Comparison of ENCODE assay signal across 12 cellular contexts in the genomic region with DNA sequence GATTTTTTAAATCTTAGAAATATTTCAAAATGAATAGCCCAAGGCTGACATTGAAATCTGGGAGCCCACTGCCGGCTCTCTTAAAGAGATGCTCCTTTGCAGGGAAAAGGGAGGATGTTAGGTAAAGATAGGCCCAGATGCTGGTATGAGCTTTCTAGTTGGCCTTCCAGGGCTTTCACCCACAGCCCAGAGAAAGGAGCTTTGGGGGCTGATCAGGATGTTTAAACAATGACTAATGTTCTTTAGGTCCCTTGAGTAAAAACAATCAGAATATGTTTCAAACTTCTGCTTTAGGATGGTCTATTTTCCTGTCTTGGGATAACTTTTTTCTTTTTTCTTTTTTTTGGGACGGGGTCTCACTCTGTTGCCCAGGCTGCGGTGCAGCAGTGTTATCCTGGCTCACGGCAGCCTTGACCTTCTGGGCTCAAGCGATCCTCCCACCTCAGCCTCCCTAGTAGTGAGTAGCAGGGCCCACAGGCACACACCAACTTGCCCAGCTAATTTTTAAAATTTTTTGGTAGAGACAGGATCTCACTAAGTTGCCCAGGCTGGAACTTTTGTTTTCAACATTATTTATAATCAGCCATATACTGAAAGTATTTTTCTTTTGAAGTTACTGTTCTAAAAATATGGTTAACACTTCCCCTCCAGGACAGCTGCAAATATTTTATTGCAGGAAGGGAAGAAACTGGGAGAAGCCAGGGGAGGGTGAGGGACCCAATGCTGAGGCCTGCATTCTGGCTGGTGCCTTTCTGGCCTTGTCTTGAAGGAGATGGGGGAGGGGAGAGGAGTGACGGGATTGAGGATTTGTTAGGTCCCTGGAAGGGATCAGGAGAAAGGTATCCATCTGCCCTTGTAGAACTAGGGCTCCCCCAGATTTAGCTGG.
DNase-seq lines count a peak whose midpoint lies in the region; ATAC-seq and TF ChIP-seq lines count a peak whose summit lies in the region.
"Had no signal": no experiment of that assay in that cellular context is flagged by ENCODE, and none has a peak within 500 bp of the region (broad histone marks: within the 10 kb centered on the region; RNA-seq: fewer than 3 reads in every experiment).

No MANE protein-coding gene starts in this region.

- no peak overlapping the region for H2AFZ ChIP-seq in OCI-LY7 (ENCODE audit: low read length)

- no peaks in the 10 kb centered on the region for H3K9me3 ChIP-seq in OCI-LY7 (ENCODE audit: low read length)
- H3K9me3 ChIP-seq in body of pancreas = no peaks in the 10 kb centered on the region

- peak overlapping the region; percentile 66 for H3K27ac ChIP-seq in OCI-LY7 (ENCODE audit: low read depth, low read length, poor library complexity, severe bottlenecking)
- H3K27ac ChIP-seq in epithelial cell of prostate = peak overlapping the region; percentile 74
- H3K27ac ChIP-seq in body of pancreas = no peak overlapping the region
- H3K27ac ChIP-seq: KMS-11, SK-N-MC had no signal

- intact Hi-C loops in OCI-LY7 (cut with micrococcal nuclease; ENCODE audit: unreplicated experiment) = no loop called here
- intact Hi-C loops in body of pancreas (cut with DNase I) = no loop called here

- TF ChIP-seq POLR2A in body of pancreas (IDR thresholded peaks at IDR 0.05) = no peak

- H3K4me1 Mint-ChIP-seq in osteocyte (ENCODE audit: unreplicated experiment) = peaks cover 33% of the 10 kb centered on the region

- no peaks in the 10 kb centered on the region for H3K9me3 Mint-ChIP-seq in osteocyte (ENCODE audit: unreplicated experiment)

- CTCF ChIA-PET in OCI-LY7 (lab: Charles Lee; ENCODE audit: unreplicated experiment) = interaction anchor here (0.6 kb wide), 1 partner anchor 26 kb away, joined by 3 read pairs; no protein-coding TSS in a partner anchor

- H3K9me2 ChIP-seq in OCI-LY7 (ENCODE audit: insufficient read depth, low read length) = no peaks in the 10 kb centered on the region

- 0 out of 2 replicates have a peak, but pooled peaks cover 5% of the 10 kb centered on the region for H4K20me1 ChIP-seq in OCI-LY7 (ENCODE audit: insufficient read depth, low read length)

- H3K27me3 ChIP-seq in body of pancreas = no peaks in the 10 kb centered on the region

- peaks cover 69% of the 10 kb centered on the region for H3K79me2 ChIP-seq in OCI-LY7 (ENCODE audit: insufficient read depth, low read depth, low read length)

- H3K4me3 ChIP-seq in OCI-LY7 (ENCODE audit: low read depth, low read length, poor library complexity, severe bottlenecking) (peak overlapping the region; percentile 67), body of pancreas (no peak overlapping the region)
- H3K4me3 ChIP-seq: SK-N-MC had no signal

- no peaks in the 10 kb centered on the region for H3K36me3 Mint-ChIP-seq in osteocyte (ENCODE audit: unreplicated experiment)

- no TSS peak for BruUV-seq in OCI-LY7 (replicated peaks; lab: Mats Ljungman, UMichigan)

- ATAC-seq in body of pancreas = no peak
- ATAC-seq in stimulated activated naive CD8-positive, alpha-beta T cell treated with anti-CD3 and anti-CD28 coated beads, Interleukin-15, Interleukin-2, amounts not matched to agents 100 U/mL and 50 U/mL, for 24 hours = no peak

- DNase-seq in Daoy (ENCODE audit: low read depth) = peak; percentile 31
- no peak for DNase-seq in OCI-LY7 (ENCODE audit: low spot score)
- no peak for DNase-seq in epithelial cell of prostate (ENCODE audit: low read depth, low spot score)
- no peak for DNase-seq in osteocyte (ENCODE audit: extremely low spot score, unreplicated experiment)
- no peak for DNase-seq in NCI-H2196 (lab: John Stamatoyannopoulos, UW; ENCODE audit: unreplicated experiment)
- no peak for DNase-seq in body of pancreas
- no peak for DNase-seq in stimulated activated naive CD8-positive, alpha-beta T cell treated with anti-CD3 and anti-CD28 coated beads, Interleukin-15, Interleukin-2, amounts not matched to agents 100 U/mL and 50 U/mL, for 24 hours
- no peak for DNase-seq in NCI-H748 treated with DMSO at 0.1 percent for 48 hours (lab: John Stamatoyannopoulos, UW)
- DNase-seq: activated CD4-positive, alpha-beta T cell treated with anti-CD3 and anti-CD28 coated beads, Interleukin-2, amount 50 U/mL, for 4 hours; NCI-H446 had no signal

- H3K4me3 Mint-ChIP-seq in osteocyte (ENCODE audit: unreplicated experiment) = no peak overlapping the region

- WGBS in body of pancreas, 2 donors = 89 to 94% methylated on average over 6 of the region's 6 CpGs

- POLR2A ChIA-PET in OCI-LY7 (lab: Charles Lee) = interaction anchor here (0.7 to 4.6 kb wide), 6 partner anchors 9 to 31 kb away, joined by 3 to 38 read pairs (median 3); no protein-coding TSS in a partner anchor

- H3K27me3 Mint-ChIP-seq in osteocyte (ENCODE audit: unreplicated experiment) = no peaks in the 10 kb centered on the region

- H3K4me1 ChIP-seq in OCI-LY7 (ENCODE audit: insufficient read depth, low read length, poor library complexity, severe bottlenecking) = peaks cover 71% of the 10 kb centered on the region
- H3K4me1 ChIP-seq in body of pancreas = peaks cover 48% of the 10 kb centered on the region

- peak overlapping the region; percentile 78 for H3K27ac Mint-ChIP-seq in osteocyte (ENCODE audit: unreplicated experiment)

- no peak for TF ChIP-seq CTCF in OCI-LY7 (conservative IDR thresholded peaks at IDR 0.05; ENCODE audit: low read length)
- no peak for TF ChIP-seq CTCF in osteocyte (IDR thresholded peaks at IDR 0.05)
- no peak for TF ChIP-seq CTCF in body of pancreas (IDR thresholded peaks at IDR 0.05)

- H3K36me3 ChIP-seq in OCI-LY7 (ENCODE audit: insufficient read depth, low read length) (peaks cover 4% of the 10 kb centered on the region; the same call in 1 of the 2 replicates), body of pancreas (replicated peaks in 1 of 2; ENCODE audit: insufficient read depth in 1 of 2, low read depth in 2 of 2) (no peaks in the 10 kb centered on the region)

- H3K4me2 ChIP-seq in OCI-LY7 (ENCODE audit: low read length) = peak overlapping the region; percentile 89
- H3K4me2 ChIP-seq: KMS-11 had no signal

Comparison
In these comparisons a context has a peak if more than half of its experiments do, and no peak if none do; other contexts are left out.
1. H3K27ac ChIP-seq: peak in OCI-LY7 (single experiment) and epithelial cell of prostate (single experiment); none in body of pancreas (0 of 4).